In the genomic region with DNA sequence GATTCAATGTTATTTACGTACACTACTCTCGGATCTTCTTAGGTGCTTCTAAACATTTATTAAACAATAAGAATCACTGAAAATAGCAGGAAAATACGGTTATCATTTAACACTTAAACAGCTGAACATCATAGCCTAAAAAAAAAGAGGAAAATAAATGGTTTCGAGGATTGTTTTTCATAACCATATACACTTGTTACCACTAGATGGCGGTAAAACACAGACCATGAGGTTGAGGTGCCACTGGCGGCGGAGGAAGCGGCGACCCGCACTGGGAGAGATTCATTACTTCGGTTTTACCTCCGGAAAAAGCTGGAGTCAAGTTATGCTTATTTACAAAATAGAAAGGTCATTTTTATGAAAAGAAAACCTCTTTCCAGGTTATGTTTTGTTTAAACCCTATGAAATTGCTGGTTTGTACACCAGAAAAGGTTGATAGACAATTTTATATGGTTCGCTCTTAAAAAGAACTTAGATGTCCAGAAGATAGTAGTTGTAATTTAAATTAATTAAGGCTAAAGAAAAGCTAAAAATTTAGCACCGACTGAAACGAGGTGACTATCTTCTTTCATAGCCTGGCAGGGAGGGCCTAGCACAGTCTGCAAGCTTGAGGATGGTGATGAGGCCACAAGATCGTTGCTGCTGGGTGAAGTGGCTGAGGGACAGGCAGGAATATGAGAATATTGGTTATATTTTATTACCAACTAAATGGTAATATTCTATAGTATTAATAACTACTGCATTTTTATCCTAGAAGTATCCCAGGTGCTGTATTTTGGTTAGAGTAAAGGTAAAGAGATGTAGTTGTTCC, we compare ENCODE assay signal across 1 cellular context.
TF ChIP-seq lines count a peak whose summit lies in the region.

No MANE protein-coding gene starts in this region.

TF ChIP-seq in HepG2, 621 proteins besides CTCF, POLR2A, EP300 and RAD21 (continued from another document):
- TF ChIP-seq ARID5B (CRISPR knock-in tag; IDR thresholded peaks at IDR 0.05) (peak; percentile 45; the same call in 1 of the 2 replicates), ZNF652 (CRISPR knock-in tag; IDR thresholded peaks at IDR 0.05; ENCODE audit: borderline replicate concordance, low read depth) (peak; percentile 29; the same call in 1 of the 2 replicates), POGK (CRISPR knock-in tag; conservative IDR thresholded peaks at IDR 0.05) (no peak), NCOA1 (CRISPR knock-in tag; IDR thresholded peaks at IDR 0.05) (no peak), HOMEZ (CRISPR knock-in tag; IDR thresholded peaks at IDR 0.05; ENCODE audit: low read depth) (0 out of 2 replicates have a peak, but pooled peaks have one; percentile 45), KAT8 (CRISPR knock-in tag; IDR thresholded peaks at IDR 0.05) (peak; percentile 45; the same call in 1 of the 2 replicates), IRF2 (CRISPR knock-in tag; IDR thresholded peaks at IDR 0.05) (peak; percentile 39; the same call in 1 of the 2 replicates), ZNF792 (CRISPR knock-in tag; IDR thresholded peaks at IDR 0.05) (0 out of 2 replicates have a peak, but pooled peaks have one; percentile 26), STAG1 (CRISPR knock-in tag; IDR thresholded peaks at IDR 0.05) (peak; percentile 91)
- TF ChIP-seq, protein P1, sequence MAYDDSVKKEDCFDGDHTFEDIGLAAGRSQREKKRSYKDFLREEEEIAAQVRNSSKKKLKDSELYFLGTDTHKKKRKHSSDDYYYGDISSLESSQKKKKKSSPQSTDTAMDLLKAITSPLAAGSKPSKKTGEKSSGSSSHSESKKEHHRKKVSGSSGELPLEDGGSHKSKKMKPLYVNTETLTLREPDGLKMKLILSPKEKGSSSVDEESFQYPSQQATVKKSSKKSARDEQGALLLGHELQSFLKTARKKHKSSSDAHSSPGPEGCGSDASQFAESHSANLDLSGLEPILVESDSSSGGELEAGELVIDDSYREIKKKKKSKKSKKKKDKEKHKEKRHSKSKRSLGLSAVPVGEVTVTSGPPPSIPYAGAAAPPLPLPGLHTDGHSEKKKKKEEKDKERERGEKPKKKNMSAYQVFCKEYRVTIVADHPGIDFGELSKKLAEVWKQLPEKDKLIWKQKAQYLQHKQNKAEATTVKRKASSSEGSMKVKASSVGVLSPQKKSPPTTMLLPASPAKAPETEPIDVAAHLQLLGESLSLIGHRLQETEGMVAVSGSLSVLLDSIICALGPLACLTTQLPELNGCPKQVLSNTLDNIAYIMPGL (CRISPR knock-in tag; IDR thresholded peaks at IDR 0.05; ENCODE audit: borderline replicate concordance in 1 of 2, low read depth in 1 of 2), result peak; percentile 52 to 57; a peak in 2 of 4 replicates
